25 cellular contexts compared by ENCODE assay signal in the genomic region with DNA sequence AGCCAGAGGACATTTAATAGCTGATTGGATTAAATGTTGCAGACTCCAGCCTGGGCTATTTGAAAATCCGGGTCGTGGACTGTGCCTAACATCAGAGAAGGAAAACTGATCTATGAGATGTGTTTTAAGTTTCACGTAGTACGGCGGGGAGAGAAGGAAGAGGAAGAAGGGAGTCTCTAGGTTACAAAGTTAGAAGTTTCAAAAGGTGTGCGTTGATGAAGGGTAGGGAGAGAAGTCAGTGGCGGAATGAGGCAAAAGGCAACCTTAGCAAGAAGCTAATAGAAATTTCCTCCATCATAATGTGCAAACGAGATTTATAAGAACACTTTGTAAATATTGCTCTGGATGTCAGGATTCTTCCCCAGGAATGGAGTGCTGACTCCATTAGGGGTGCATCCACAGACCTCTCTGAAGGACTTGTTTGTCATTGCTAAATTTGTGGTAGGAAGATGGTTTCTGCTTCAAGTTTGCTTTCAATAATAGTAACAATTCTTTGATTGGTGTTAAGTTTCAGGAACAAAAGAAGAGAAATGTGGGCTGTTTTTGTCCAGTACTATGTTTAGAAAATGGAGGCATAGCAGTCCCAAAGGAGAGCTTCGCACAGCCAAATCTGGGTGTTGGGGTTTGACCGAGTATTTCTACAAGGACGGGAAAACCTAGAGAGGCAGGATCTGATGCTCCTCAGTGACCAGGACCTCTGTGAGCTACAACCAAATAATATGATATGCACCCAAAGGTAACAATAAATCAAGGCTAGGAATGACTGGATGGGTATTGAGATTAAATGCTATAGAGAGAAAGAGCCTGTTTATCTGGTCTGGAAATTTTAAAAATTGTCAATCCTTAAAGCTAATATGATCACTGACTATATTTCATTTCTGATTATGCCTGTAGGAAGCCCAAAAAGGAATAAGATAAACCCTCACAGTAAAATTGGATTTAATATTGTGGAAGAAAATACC. TPM values are rescaled to one million over a fixed set of nuclear protein-coding genes. Genes with fewer than 3 reads are reported as not detected.
A peak's percentile ranks its signal among the peaks of the same experiment; 100 is the strongest.
DNase-seq lines count a peak whose midpoint lies in the region; ATAC-seq and TF ChIP-seq lines count a peak whose summit lies in the region.
"Had no signal": no experiment of that assay in that cellular context is flagged by ENCODE, and none has a peak within 500 bp of the region (broad histone marks: within the 10 kb centered on the region; RNA-seq: fewer than 3 reads in every experiment).

No MANE protein-coding gene starts in this region.

- H3K9me2 ChIP-seq in PC-9 (ENCODE audit: insufficient read depth), result no peaks in the 10 kb centered on the region

- H3K4me1 ChIP-seq in PC-9 (replicated peaks; ENCODE audit: insufficient read depth) (no peaks in the 10 kb centered on the region), osteoblast (ENCODE audit: insufficient read depth, low read length) (peaks cover 51% of the 10 kb centered on the region)
- H3K4me1 ChIP-seq: SJCRH30 had no signal

- H2AFZ ChIP-seq in PC-9 (0 out of 2 replicates have a peak overlapping the region, but pooled peaks have one; percentile 15), osteoblast (ENCODE audit: low read length) (no peak overlapping the region)

- H3K4me3 ChIP-seq in PC-9 (no peak overlapping the region), foreskin fibroblast (ENCODE audit: low read depth in 1 of 2, low read length in 2 of 2) (peak overlapping the region; percentile 55 to 63), osteoblast (ENCODE audit: insufficient read depth, low read length) (no peak overlapping the region)
- H3K4me3 ChIP-seq: SJCRH30 had no signal

- no peak overlapping the region for H3K4me2 ChIP-seq in PC-9
- H3K4me2 ChIP-seq in osteoblast (ENCODE audit: insufficient read depth, low read length), result peak overlapping the region; percentile 96

- no peaks in the 10 kb centered on the region for H4K20me1 ChIP-seq in PC-9 (ENCODE audit: insufficient read depth)
- H4K20me1 ChIP-seq in osteoblast (ENCODE audit: insufficient read depth, low read length), result no peaks in the 10 kb centered on the region

- TF ChIP-seq CTCF in PC-9 (conservative IDR thresholded peaks at IDR 0.05) (no peak), foreskin fibroblast (IDR thresholded peaks at IDR 0.05; ENCODE audit: low read depth, low read length) (no peak), osteoblast (IDR thresholded peaks at IDR 0.05; ENCODE audit: extremely low read depth, low read depth, low read length) (no peak)

- H3K36me3 ChIP-seq in PC-9 (ENCODE audit: low read depth), result no peaks in the 10 kb centered on the region
- H3K36me3 ChIP-seq in osteoblast (ENCODE audit: insufficient read depth, low read length), result no peaks in the 10 kb centered on the region
- H3K36me3 ChIP-seq: ascending aorta, heart left ventricle, SJCRH30 had no signal

- H3K27ac ChIP-seq in PC-9, result no peak overlapping the region
- peak overlapping the region; percentile 88 for H3K27ac ChIP-seq in osteoblast (ENCODE audit: low read depth, low read length)
- H3K27ac ChIP-seq: heart left ventricle, SJCRH30 had no signal

- H3F3A ChIP-seq in PC-9 (ENCODE audit: insufficient read depth, low read depth), result no peaks in the 10 kb centered on the region

- no TSS peak for BruUV-seq in PC-9 (replicated peaks; lab: Mats Ljungman, UMichigan)

- intact Hi-C loops in PC-9 (cut with micrococcal nuclease; ENCODE audit: unreplicated experiment), result no loop called here

- H3K79me2 ChIP-seq in PC-9 (ENCODE audit: low read depth), result no peaks in the 10 kb centered on the region
- peaks cover 53% of the 10 kb centered on the region for H3K79me2 ChIP-seq in osteoblast (ENCODE audit: insufficient read depth, low read length)

- POLR2A ChIA-PET in PC-9 (lab: Charles Lee; ENCODE audit: unreplicated experiment), result no interaction called here

- no peak for ATAC-seq in GM19452 (IDR thresholded peaks at IDR 0.05; ENCODE audit: unreplicated experiment)
- ATAC-seq in HG02981 (IDR thresholded peaks at IDR 0.05; ENCODE audit: unreplicated experiment), result no peak
- no peak for ATAC-seq in GM18907 (IDR thresholded peaks at IDR 0.05; ENCODE audit: unreplicated experiment)
- ATAC-seq: heart left ventricle; natural killer cell treated with Interleukin-12 subunit alpha and Interleukin-12 subunit beta and Interleukin-15 and Interleukin-18, amount 100 ng/mL, for 72 hours had no signal

- H3K27me3 ChIP-seq in PC-9 (ENCODE audit: insufficient read depth, low read depth) (no peaks in the 10 kb centered on the region; the same call in 1 of the 2 replicates), osteoblast (ENCODE audit: insufficient read depth, low read length) (no peaks in the 10 kb centered on the region)
- H3K27me3 ChIP-seq: ascending aorta, SJCRH30 had no signal

- peak; percentile 34 for DNase-seq in EH (ENCODE audit: low read depth)
- DNase-seq in PC-9, result no peak
- DNase-seq in foreskin fibroblast, result peak in 1 of 2 donors; percentile 61
- no peak for DNase-seq in osteoblast (ENCODE audit: insufficient read length, low spot score, missing footprints)
- DNase-seq in OCI-M2 (lab: John Stamatoyannopoulos, UW; ENCODE audit: unreplicated experiment), result no peak
- DNase-seq: activated B cell treated with CpG ODN at 0.5 μM for 24 hours; activated CD4-positive, alpha-beta memory T cell treated with anti-CD3 and anti-CD28 coated beads, Interleukin-2, amount 10 ng/mL, durations not matched to agents 7 days and 5 days; activated naive CD4-positive, alpha-beta T cell treated with anti-CD3 and anti-CD28 coated beads for 36 hours; activated T-cell treated with anti-CD3 and anti-CD28 coated beads, Interleukin-2, amount 50 U/mL, for 1 hour; CD4-positive, alpha-beta T cell; effector memory CD4-positive, alpha-beta T cell; heart left ventricle; kidney; NCI-H1436 treated with DMSO at 0.1 percent for 48 hours; NCI-H748 treated with DMSO at 0.1 percent for 48 hours; PC-3; SJCRH30 had no signal

- H3K9me3 ChIP-seq in PC-9 (ENCODE audit: insufficient read depth, low read depth) (no peaks in the 10 kb centered on the region), osteoblast (ENCODE audit: low read depth, low read length) (no peaks in the 10 kb centered on the region)
- H3K9me3 ChIP-seq: ascending aorta, heart left ventricle had no signal

- CTCF ChIA-PET in PC-9 (lab: Charles Lee), result no interaction called here

RNA-seq across cellular contexts. Expression of a gene that starts 8.2 kb away (rescaled TPM):
- total RNA-seq in PC-9 (2021) (1.0 and 2.0 TPM in 2 replicates), osteoblast (101 and 113 TPM in 2 replicates)
- total RNA-seq: activated B cell treated with CpG ODN at 0.5 μM for 24 hours; activated naive CD4-positive, alpha-beta T cell treated with anti-CD3 and anti-CD28 coated beads for 36 hours; CD4-positive, alpha-beta T cell; natural killer cell treated with Interleukin-12 subunit alpha and Interleukin-12 subunit beta and Interleukin-15 and Interleukin-18, amount 100 ng/mL, for 72 hours had no signal

RNA-seq across cellular contexts. Expression of a gene that starts 36.0 kb away (rescaled TPM):
- total RNA-seq in PC-9 (2021), result not detected in 2 replicates
- total RNA-seq in osteoblast, result not detected in 2 replicates
- total RNA-seq: activated B cell treated with CpG ODN at 0.5 μM for 24 hours; activated CD4-positive, alpha-beta memory T cell treated with anti-CD3 and anti-CD28 coated beads, Interleukin-2, amount 10 ng/mL, durations not matched to agents 7 days and 5 days; activated naive CD4-positive, alpha-beta T cell treated with anti-CD3 and anti-CD28 coated beads for 36 hours; ascending aorta; CD4-positive, alpha-beta T cell; cerebellum; fibroblast of lung; heart left ventricle; kidney; MCF 10A; natural killer cell treated with Interleukin-12 subunit alpha and Interleukin-12 subunit beta and Interleukin-15 and Interleukin-18, amount 100 ng/mL, for 72 hours; PC-3; SJCRH30 had no signal

Comparison
In these comparisons a context has a peak if more than half of its experiments do, and no peak if none do; other contexts are left out.
1. H3K4me3 ChIP-seq: peak in foreskin fibroblast (2 of 2); none in PC-9 (single experiment) and osteoblast (single experiment).
2. RNA of a gene that starts 8.2 kb away (total RNA-seq): 101 to 113 TPM in osteoblast; 1.0 to 2.0 TPM in PC-9; every median in the first group is over 10 times any median in the second.